In genomic region chr13:79227418-79227817, GRCh38 we compare ENCODE assay signal across 1 cellular context.
TF ChIP-seq lines count a peak whose summit lies in the region.

No MANE protein-coding gene starts in this region.

TF ChIP-seq in H1, 55 proteins besides CTCF, POLR2A, EP300 and RAD21 (continued from another document):
- TF ChIP-seq CHD1 (IDR thresholded peaks at IDR 0.05; ENCODE audit: low read depth, low read length), result no peak
- TF ChIP-seq TBP (IDR thresholded peaks at IDR 0.05; ENCODE audit: low read depth, low read length), result no peak
- no peak for TF ChIP-seq RNF2 (IDR thresholded peaks at IDR 0.05; ENCODE audit: borderline replicate concordance, low read depth, low read length, missing control alignments, poor library complexity, severe bottlenecking)
- no peak for TF ChIP-seq SIN3A (conservative IDR thresholded peaks at IDR 0.05 in 1 of 2, IDR thresholded peaks at IDR 0.05 in 1 of 2; ENCODE audit: low read depth in 1 of 2, low read length in 2 of 2)
- TF ChIP-seq JUND (IDR thresholded peaks at IDR 0.05; ENCODE audit: low read length), result no peak
- TF ChIP-seq CREB1 (IDR thresholded peaks at IDR 0.05), result no peak
- no peak for TF ChIP-seq RFX5 (IDR thresholded peaks at IDR 0.05; ENCODE audit: borderline replicate concordance, low read depth, low read length)
- no peak for TF ChIP-seq FOSL1 (IDR thresholded peaks at IDR 0.05; ENCODE audit: insufficient read depth, low read depth, low read length)
TF ChIP-seq in H1: peak in this region for 0.
